In genomic region chr5:73174100-73174815, GRCh38 we compare ENCODE assay signal across 15 cellular contexts. TPM values are rescaled to one million over a fixed set of nuclear protein-coding genes. Genes with fewer than 3 reads are reported as not detected.
"Had no signal": no experiment of that assay in that cellular context is flagged by ENCODE, and none has a peak within 500 bp of the region (broad histone marks: within the 10 kb centered on the region; RNA-seq: fewer than 3 reads in every experiment).

No MANE protein-coding gene starts in this region.

- H3K79me2 ChIP-seq: hepatocyte had no signal

- H2AFZ ChIP-seq: hepatocyte had no signal

- H3K27ac ChIP-seq: breast epithelium, hepatocyte, lower lobe of right lung, tibial artery had no signal

- H3K9me3 ChIP-seq: breast epithelium, lower lobe of right lung, tibial artery had no signal

- H3K27me3 ChIP-seq: breast epithelium, hepatocyte had no signal

- FAIRE-seq: small intestine had no signal

- DNase-seq: activated CD4-positive, alpha-beta memory T cell treated with anti-CD3 and anti-CD28 coated beads, Interleukin-2, amount 10 ng/mL, durations not matched to agents 7 days and 5 days; activated naive CD8-positive, alpha-beta T cell treated with anti-CD3 and anti-CD28 coated beads, Interleukin-2, amount 10 ng/mL, durations not matched to agents 7 days and 5 days; activated T-cell treated with anti-CD3 and anti-CD28 coated beads, Interleukin-2, amount 50 U/mL, for 72 hours; anterior cingulate cortex; dermis blood vessel endothelial cell; endodermal cell; kidney glomerular epithelial cell; lower lobe of right lung; naive thymus-derived CD8-positive, alpha-beta T cell; right cardiac atrium; small intestine; tibial artery had no signal

- H3K36me3 ChIP-seq: breast epithelium, lower lobe of right lung, tibial artery had no signal

- H3K4me3 ChIP-seq: breast epithelium, hepatocyte, lower lobe of right lung, tibial artery had no signal

- H3K4me2 ChIP-seq: hepatocyte had no signal

- H3K4me1 ChIP-seq: breast epithelium, lower lobe of right lung, tibial artery had no signal

RNA-seq across cellular contexts. Expression of gene TMEM174, which starts 1.3 kb away (rescaled TPM):
- polyA plus RNA-seq: esophagus; hepatocyte; naive thymus-derived CD8-positive, alpha-beta T cell; right cardiac atrium; small intestine had no signal

RNA-seq across cellular contexts. Expression of gene TMEM171, which starts 53.9 kb away (rescaled TPM):
- polyA plus RNA-seq: right cardiac atrium had no signal
